Comparison of ENCODE assay signal across 13 cellular contexts in genomic region chr15:31308185-31308639, GRCh38. TPM values are rescaled to one million over a fixed set of nuclear protein-coding genes. Genes with fewer than 3 reads are reported as not detected.
DNase-seq lines count a peak whose midpoint lies in the region; ATAC-seq and TF ChIP-seq lines count a peak whose summit lies in the region.
"Had no signal": no experiment of that assay in that cellular context is flagged by ENCODE, and none has a peak within 500 bp of the region (broad histone marks: within the 10 kb centered on the region; RNA-seq: fewer than 3 reads in every experiment).

No MANE protein-coding gene starts in this region.

- H3K36me3 ChIP-seq in DND-41 (ENCODE audit: insufficient read depth, low read length), result no peaks in the 10 kb centered on the region
- H3K36me3 ChIP-seq: neutrophil, uterus had no signal

- no peak overlapping the region for H3K4me3 ChIP-seq in DND-41 (ENCODE audit: low read depth in 1 of 2, low read length in 2 of 2)
- H3K4me3 ChIP-seq: uterus had no signal

- peaks cover 21% of the 10 kb centered on the region for H3K4me1 ChIP-seq in DND-41 (ENCODE audit: insufficient read depth, low read length)
- H3K4me1 ChIP-seq: uterus had no signal

- H3K27me3 ChIP-seq in DND-41 (ENCODE audit: insufficient read depth, low read length, poor library complexity) (no peaks in the 10 kb centered on the region), layer of hippocampus (ENCODE audit: control insufficient read depth, insufficient read depth, low read length) (no peaks in the 10 kb centered on the region)
- H3K27me3 ChIP-seq: neutrophil, uterus had no signal

- no peak overlapping the region for H2AFZ ChIP-seq in DND-41 (ENCODE audit: low read depth, low read length)

- H3K79me2 ChIP-seq in DND-41 (ENCODE audit: insufficient read depth, low read length), result no peaks in the 10 kb centered on the region

- H3K27ac ChIP-seq in DND-41 (ENCODE audit: low read length), result peak overlapping the region; percentile 44; the same call in 1 of the 2 replicates
- peak overlapping the region; percentile 93 for H3K27ac ChIP-seq in layer of hippocampus (ENCODE audit: low read depth, low read length)
- H3K27ac ChIP-seq: neutrophil, uterus had no signal

- H3K9ac ChIP-seq in DND-41 (ENCODE audit: low read depth, low read length), result no peak overlapping the region

- H3K4me2 ChIP-seq in DND-41 (ENCODE audit: insufficient read depth, low read length), result no peak overlapping the region

- H4K20me1 ChIP-seq in DND-41 (ENCODE audit: insufficient read depth, low read length), result no peaks in the 10 kb centered on the region

- in situ Hi-C loops in G401 (cut with HindIII; ENCODE audit: low sequenced_read_pairs), result no loop called here

- ATAC-seq in DND-41 (ENCODE audit: insufficient read depth, low read depth) (peak; percentile 81), GM19397 (IDR thresholded peaks at IDR 0.05; ENCODE audit: unreplicated experiment) (peak; percentile 51)

- peak; percentile 13 for TF ChIP-seq CTCF in DND-41 (IDR thresholded peaks at IDR 0.05; ENCODE audit: borderline replicate concordance, extremely low read depth, low read length, poor library complexity, severe bottlenecking)

- DNase-seq in DND-41 (peak; percentile 64), NCI-H1436 treated with DMSO at 0.1 percent for 48 hours (lab: John Stamatoyannopoulos, UW) (peak; percentile 72), NOMO-1 treated with DMSO at 0.1 percent for 48 hours (lab: John Stamatoyannopoulos, UW; ENCODE audit: unreplicated experiment) (no peak), globus pallidus (ENCODE audit: low spot score) (no peak), NCI-H446 treated with DMSO at 0.1 percent for 48 hours (lab: John Stamatoyannopoulos, UW) (no peak), G401 (ENCODE audit: low spot score) (no peak)
- DNase-seq: DMS 273 treated with DMSO at 0.1 percent for 48 hours, hippocampal formation, NCI-H1105, uterus had no signal

- peaks cover 1% of the 10 kb centered on the region for H3K9me3 ChIP-seq in DND-41 (ENCODE audit: insufficient read depth, low read length, severe bottlenecking)
- H3K9me3 ChIP-seq: neutrophil, uterus had no signal

RNA-seq across cellular contexts. Expression of gene KLF13, which starts 18.4 kb away (rescaled TPM):
- total RNA-seq in G401 (2014; rRNA removed; shearing (Covaris generic)), result 7.6 and 14.2 TPM in 2 replicates

Comparison
In these comparisons a context has a peak if more than half of its experiments do, and no peak if none do; other contexts are left out.
1. DNase-seq: peak in DND-41 (single experiment) and NCI-H1436 treated with DMSO at 0.1 percent for 48 hours (single experiment); none in NOMO-1 treated with DMSO at 0.1 percent for 48 hours (single experiment), globus pallidus (single experiment), NCI-H446 treated with DMSO at 0.1 percent for 48 hours (single experiment) and G401 (single experiment).